Comparison of ENCODE assay signal across 11 cellular contexts in the genomic region with DNA sequence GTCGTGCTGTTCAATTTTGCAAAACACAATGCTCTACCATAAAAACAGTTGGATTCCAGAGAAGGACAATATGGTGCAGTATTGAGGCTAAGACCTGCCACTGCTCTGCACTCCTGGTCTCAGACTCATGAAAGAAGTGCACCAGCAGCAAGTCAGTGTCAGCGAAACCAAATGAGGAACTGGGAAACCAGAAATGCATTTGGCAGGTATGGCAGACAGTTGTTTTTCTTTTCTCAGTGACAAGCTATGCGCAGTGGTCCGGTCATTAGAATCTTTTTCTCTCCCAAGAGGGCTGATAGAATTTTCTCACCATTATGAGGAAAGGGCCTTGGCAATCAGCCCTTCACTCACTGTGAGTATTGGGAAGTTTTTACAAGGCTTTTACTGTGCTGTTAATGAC.
DNase-seq lines count a peak whose midpoint lies in the region; ATAC-seq, FAIRE-seq and TF ChIP-seq lines count a peak whose summit lies in the region.
"Had no signal": no experiment of that assay in that cellular context is flagged by ENCODE, and none has a peak within 500 bp of the region (broad histone marks: within the 10 kb centered on the region; RNA-seq: fewer than 3 reads in every experiment).

No MANE protein-coding gene starts in this region.

- H3K36me3 Mint-ChIP-seq in IgD-negative memory B cell = no peaks in the 10 kb centered on the region
- no peaks in the 10 kb centered on the region for H3K36me3 Mint-ChIP-seq in natural killer cell treated with Interleukin-12 subunit alpha and Interleukin-12 subunit beta and Interleukin-15 and Interleukin-18, amount 100 ng/mL, for 72 hours
- H3K36me3 Mint-ChIP-seq: stimulated activated effector memory CD8-positive, alpha-beta T cell treated with anti-CD3 and anti-CD28 coated beads, Interleukin-12 subunit alpha, Interleukin-12 subunit beta, amount 100 ng/mL, for 72 hours had no signal

- no peaks in the 10 kb centered on the region for H3K27me3 ChIP-seq in GM06990 (replicated peaks; ENCODE audit: control insufficient read depth, insufficient read depth, low read length)
- H3K27me3 ChIP-seq in foreskin keratinocyte = no peaks in the 10 kb centered on the region
- H3K27me3 ChIP-seq: left lung had no signal

- no peak overlapping the region for H3K27ac Mint-ChIP-seq in IgD-negative memory B cell
- H3K27ac Mint-ChIP-seq in natural killer cell treated with Interleukin-12 subunit alpha and Interleukin-12 subunit beta and Interleukin-15 and Interleukin-18, amount 100 ng/mL, for 72 hours = no peak overlapping the region
- H3K27ac Mint-ChIP-seq: stimulated activated effector memory CD8-positive, alpha-beta T cell treated with anti-CD3 and anti-CD28 coated beads, Interleukin-12 subunit alpha, Interleukin-12 subunit beta, amount 100 ng/mL, for 72 hours had no signal

- DNase-seq in GM06990 (ENCODE audit: extremely low read depth, insufficient read length) = peak; percentile 62
- no peak for DNase-seq in foreskin keratinocyte
- DNase-seq in RCC 7860 (ENCODE audit: low spot score) = no peak
- no peak for DNase-seq in activated CD4-positive, CD25-positive, alpha-beta regulatory T cell treated with anti-CD3 and anti-CD28 coated beads, Interleukin-2, amount 50 U/mL, for 72 hours
- no peak for DNase-seq in natural killer cell treated with Interleukin-12 subunit alpha and Interleukin-12 subunit beta and Interleukin-15 and Interleukin-18, amount 100 ng/mL, for 72 hours (ENCODE audit: low spot score)
- DNase-seq: left lung, Right ventricle myocardium superior had no signal

- ATAC-seq in GM19351 (IDR thresholded peaks at IDR 0.05; ENCODE audit: unreplicated experiment) = peak; percentile 99
- peak; percentile 95 for ATAC-seq in HG02870 (IDR thresholded peaks at IDR 0.05; ENCODE audit: unreplicated experiment)
- ATAC-seq in foreskin keratinocyte = no peak
- no peak for ATAC-seq in natural killer cell treated with Interleukin-12 subunit alpha and Interleukin-12 subunit beta and Interleukin-15 and Interleukin-18, amount 100 ng/mL, for 72 hours
- ATAC-seq: left lung; stimulated activated effector memory CD8-positive, alpha-beta T cell treated with anti-CD3 and anti-CD28 coated beads, Interleukin-12 subunit alpha, Interleukin-12 subunit beta, amount 100 ng/mL, for 72 hours had no signal

- H3K4me3 Mint-ChIP-seq in IgD-negative memory B cell = peak overlapping the region in 3 of 4 donors; percentile 53 to 86 (median 82)
- H3K4me3 Mint-ChIP-seq in natural killer cell treated with Interleukin-12 subunit alpha and Interleukin-12 subunit beta and Interleukin-15 and Interleukin-18, amount 100 ng/mL, for 72 hours = no peak overlapping the region
- H3K4me3 Mint-ChIP-seq: stimulated activated effector memory CD8-positive, alpha-beta T cell treated with anti-CD3 and anti-CD28 coated beads, Interleukin-12 subunit alpha, Interleukin-12 subunit beta, amount 100 ng/mL, for 72 hours had no signal

- TF ChIP-seq CTCF in GM06990 (IDR thresholded peaks at IDR 0.05; ENCODE audit: insufficient read depth, low read length, poor library complexity, severe bottlenecking) (no peak), foreskin keratinocyte (conservative IDR thresholded peaks at IDR 0.05) (no peak)

- H3K36me3 ChIP-seq in GM06990 (ENCODE audit: control insufficient read depth, insufficient read depth, low read length) = no peaks in the 10 kb centered on the region
- H3K36me3 ChIP-seq: left lung had no signal

- no peaks in the 10 kb centered on the region for H3K4me1 ChIP-seq in foreskin keratinocyte
- H3K4me1 ChIP-seq: left lung had no signal

- no peak overlapping the region for H3K27ac ChIP-seq in foreskin keratinocyte
- H3K27ac ChIP-seq: left lung had no signal

- no peaks in the 10 kb centered on the region for H3K9me3 Mint-ChIP-seq in IgD-negative memory B cell
- no peaks in the 10 kb centered on the region for H3K9me3 Mint-ChIP-seq in natural killer cell treated with Interleukin-12 subunit alpha and Interleukin-12 subunit beta and Interleukin-15 and Interleukin-18, amount 100 ng/mL, for 72 hours
- H3K9me3 Mint-ChIP-seq: stimulated activated effector memory CD8-positive, alpha-beta T cell treated with anti-CD3 and anti-CD28 coated beads, Interleukin-12 subunit alpha, Interleukin-12 subunit beta, amount 100 ng/mL, for 72 hours had no signal

- no peak overlapping the region for H3K4me3 ChIP-seq in GM06990 (replicated peaks; ENCODE audit: low read depth, low read length)
- H3K4me3 ChIP-seq: left lung had no signal

- peaks cover 1% of the 10 kb centered on the region for H3K27me3 Mint-ChIP-seq in IgD-negative memory B cell
- peaks cover 7 to 15% of the 10 kb centered on the region in 2 donors for H3K27me3 Mint-ChIP-seq in natural killer cell treated with Interleukin-12 subunit alpha and Interleukin-12 subunit beta and Interleukin-15 and Interleukin-18, amount 100 ng/mL, for 72 hours

- H3K4me1 Mint-ChIP-seq in IgD-negative memory B cell = peaks cover 11 to 16% (median 13%) of the 10 kb centered on the region in 3 donors
- no peaks in the 10 kb centered on the region for H3K4me1 Mint-ChIP-seq in natural killer cell treated with Interleukin-12 subunit alpha and Interleukin-12 subunit beta and Interleukin-15 and Interleukin-18, amount 100 ng/mL, for 72 hours (ENCODE audit: low read depth in 2 of 2)
- H3K4me1 Mint-ChIP-seq: stimulated activated effector memory CD8-positive, alpha-beta T cell treated with anti-CD3 and anti-CD28 coated beads, Interleukin-12 subunit alpha, Interleukin-12 subunit beta, amount 100 ng/mL, for 72 hours had no signal

- FAIRE-seq in RCC 7860 (lab: Jason Lieb, UNC) = no peak

Comparison
In these comparisons a context has a peak if more than half of its experiments do, and no peak if none do; other contexts are left out.
1. ATAC-seq: peak in GM19351 (single experiment) and HG02870 (single experiment); none in foreskin keratinocyte (single experiment) and natural killer cell treated with Interleukin-12 subunit alpha and Interleukin-12 subunit beta and Interleukin-15 and Interleukin-18, amount 100 ng/mL, for 72 hours (0 of 2).